Comparison of ENCODE assay signal across 16 cellular contexts in the genomic region with DNA sequence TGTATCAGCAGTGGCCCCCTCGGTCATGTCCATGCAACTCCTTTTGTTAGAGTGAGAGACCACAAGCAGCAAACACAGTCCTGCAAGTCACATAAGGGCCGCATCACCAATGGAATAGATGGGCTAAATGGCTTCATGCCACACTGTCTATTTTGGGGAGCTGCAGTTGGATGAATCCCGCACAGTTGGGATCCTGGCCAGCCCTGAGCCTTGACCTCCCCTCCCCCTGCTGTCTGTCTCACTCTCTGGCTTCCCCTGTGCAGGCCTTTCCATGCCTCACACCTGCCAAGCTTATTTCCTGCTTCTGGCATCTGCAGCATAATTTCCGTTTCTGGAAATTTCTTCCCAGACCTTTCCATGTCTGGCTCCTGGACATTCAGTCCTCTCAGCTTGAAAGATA. TPM values are rescaled to one million over a fixed set of nuclear protein-coding genes. Genes with fewer than 3 reads are reported as not detected.
DNase-seq lines count a peak whose midpoint lies in the region; ATAC-seq and TF ChIP-seq lines count a peak whose summit lies in the region.
"Had no signal": no experiment of that assay in that cellular context is flagged by ENCODE, and none has a peak within 500 bp of the region (broad histone marks: within the 10 kb centered on the region; RNA-seq: fewer than 3 reads in every experiment).

No MANE protein-coding gene starts in this region.

- H3K27ac Mint-ChIP-seq in activated T-helper 17 cell treated with anti-CD3 and anti-CD28 coated beads, Interleukin-2, amount 50 U/mL, for 72 hours: peak overlapping the region; percentile 13
- H3K27ac Mint-ChIP-seq: H9 had no signal

- no peaks in the 10 kb centered on the region for H3K9me3 ChIP-seq in cardiac muscle cell (ENCODE audit: low read depth)
- no peaks in the 10 kb centered on the region for H3K9me3 ChIP-seq in upper lobe of left lung

- H3K4me1 Mint-ChIP-seq in activated T-helper 17 cell treated with anti-CD3 and anti-CD28 coated beads, Interleukin-2, amount 50 U/mL, for 72 hours: no peaks in the 10 kb centered on the region
- H3K4me1 Mint-ChIP-seq: CD4-positive, CD25-positive, alpha-beta regulatory T cell had no signal

- no peak for ATAC-seq in Right ventricle myocardium inferior
- no peak for ATAC-seq in activated T-helper 17 cell treated with anti-CD3 and anti-CD28 coated beads, Interleukin-2, amount 50 U/mL, for 72 hours (replicated peaks)
- no peak for ATAC-seq in upper lobe of left lung (ENCODE audit: low FRiP score in 2 of 2)
- ATAC-seq in HG03432 (IDR thresholded peaks at IDR 0.05; ENCODE audit: unreplicated experiment): no peak

- no peak for TF ChIP-seq EP300 in upper lobe of left lung (IDR thresholded peaks at IDR 0.05)

- no peak for TF ChIP-seq CTCF in cardiac muscle cell (IDR thresholded peaks at IDR 0.05; ENCODE audit: low read depth, low read length)
- TF ChIP-seq CTCF in upper lobe of left lung (IDR thresholded peaks at IDR 0.05): no peak

- 53 to 71% methylated on average over 4 of the region's 4 CpGs for WGBS in upper lobe of left lung, 2 donors

- H3K36me3 ChIP-seq in cardiac muscle cell (no peaks in the 10 kb centered on the region), upper lobe of left lung (no peaks in the 10 kb centered on the region)
- H3K36me3 ChIP-seq: BLaER1 treated with 17β-estradiol and CSF1 and Interleukin-3, amounts not matched to agents 10 nM and 100 nM had no signal

- no peaks in the 10 kb centered on the region for H3K9me3 Mint-ChIP-seq in activated T-helper 17 cell treated with anti-CD3 and anti-CD28 coated beads, Interleukin-2, amount 50 U/mL, for 72 hours

- H3K36me3 Mint-ChIP-seq in activated T-helper 17 cell treated with anti-CD3 and anti-CD28 coated beads, Interleukin-2, amount 50 U/mL, for 72 hours (ENCODE audit: low read depth): no peaks in the 10 kb centered on the region
- H3K36me3 Mint-ChIP-seq: CD4-positive, CD25-positive, alpha-beta regulatory T cell had no signal

- TF ChIP-seq POLR2A in upper lobe of left lung (IDR thresholded peaks at IDR 0.05): no peak

- peak overlapping the region; percentile 19 for H3K27ac ChIP-seq in cardiac muscle cell
- H3K27ac ChIP-seq in upper lobe of left lung: no peak overlapping the region
- H3K27ac ChIP-seq: BLaER1 treated with 17β-estradiol and CSF1 and Interleukin-3, amounts not matched to agents 10 nM and 100 nM had no signal

- intact Hi-C loops in Right ventricle myocardium inferior (cut with DNase I) (no loop called here), posterior vena cava (cut with DNase I) (no loop called here)

- peaks cover 5% of the 10 kb centered on the region for H3K27me3 Mint-ChIP-seq in activated T-helper 17 cell treated with anti-CD3 and anti-CD28 coated beads, Interleukin-2, amount 50 U/mL, for 72 hours

- H3K4me1 ChIP-seq in cardiac muscle cell (ENCODE audit: low read depth) (peaks cover 16% of the 10 kb centered on the region), upper lobe of left lung (no peaks in the 10 kb centered on the region)

- no peak overlapping the region for H3K4me3 ChIP-seq in cardiac muscle cell
- no peak overlapping the region for H3K4me3 ChIP-seq in upper lobe of left lung
- H3K4me3 ChIP-seq: BLaER1 treated with 17β-estradiol and CSF1 and Interleukin-3, amounts not matched to agents 10 nM and 100 nM had no signal

- DNase-seq in cardiac muscle cell (ENCODE audit: low read depth in 1 of 2, low spot score in 1 of 2) (peak in 1 of 2 donors; percentile 12), Right ventricle myocardium inferior (ENCODE audit: missing footprints) (no peak), dermis microvascular lymphatic vessel endothelial cell (ENCODE audit: low read depth in 2 of 2) (peak; percentile 21 to 34), myocyte (ENCODE audit: low read depth) (peak; percentile 86), upper lobe of left lung (no peak), posterior vena cava (ENCODE audit: low spot score) (no peak)
- DNase-seq: 8988T; AML-193; Calu3; CD4-positive, CD25-positive, alpha-beta regulatory T cell; DMS79; GOT3; H9 had no signal

- H3K27me3 ChIP-seq in cardiac muscle cell (no peaks in the 10 kb centered on the region), upper lobe of left lung (no peaks in the 10 kb centered on the region)
- H3K27me3 ChIP-seq: BLaER1 treated with 17β-estradiol and CSF1 and Interleukin-3, amounts not matched to agents 10 nM and 100 nM had no signal

- no peak overlapping the region for H3K4me3 Mint-ChIP-seq in activated T-helper 17 cell treated with anti-CD3 and anti-CD28 coated beads, Interleukin-2, amount 50 U/mL, for 72 hours
- H3K4me3 Mint-ChIP-seq: CD4-positive, CD25-positive, alpha-beta regulatory T cell; H9 had no signal

RNA-seq across cellular contexts. Expression of a gene that starts 57.0 kb away (rescaled TPM):
- total RNA-seq in cardiac muscle cell (3.2 and 3.7 TPM in 2 replicates), Right ventricle myocardium inferior (1.2 TPM), dermis microvascular lymphatic vessel endothelial cell (1.5 and 2.1 TPM in 2 replicates), myocyte (6.3 and 14.7 TPM in 2 replicates), upper lobe of left lung (1 to 10 TPM in 5 of 6 donors, under 1 TPM in 1; 0.39 to 4.2 (median 2.1) TPM), posterior vena cava (1 to 10 TPM; 1.6 to 2.6 TPM)
- 4.2 and 4.7 TPM in 2 replicates for polyA plus RNA-seq in cardiac muscle cell
- total RNA-seq in activated T-helper 17 cell treated with anti-CD3 and anti-CD28 coated beads, Interleukin-2, amount 50 U/mL, for 72 hours: 1 to 10 TPM; 1.4 to 3.0 TPM
- 6.9 TPM for polyA plus RNA-seq in myocyte (2012)

Comparison
In these comparisons a context has a peak if more than half of its experiments do, and no peak if none do; other contexts are left out.
1. DNase-seq: peak in dermis microvascular lymphatic vessel endothelial cell (2 of 2) and myocyte (single experiment); none in Right ventricle myocardium inferior (single experiment), upper lobe of left lung (0 of 2) and posterior vena cava (single experiment).